19 cellular contexts compared by ENCODE assay signal in the genomic region with DNA sequence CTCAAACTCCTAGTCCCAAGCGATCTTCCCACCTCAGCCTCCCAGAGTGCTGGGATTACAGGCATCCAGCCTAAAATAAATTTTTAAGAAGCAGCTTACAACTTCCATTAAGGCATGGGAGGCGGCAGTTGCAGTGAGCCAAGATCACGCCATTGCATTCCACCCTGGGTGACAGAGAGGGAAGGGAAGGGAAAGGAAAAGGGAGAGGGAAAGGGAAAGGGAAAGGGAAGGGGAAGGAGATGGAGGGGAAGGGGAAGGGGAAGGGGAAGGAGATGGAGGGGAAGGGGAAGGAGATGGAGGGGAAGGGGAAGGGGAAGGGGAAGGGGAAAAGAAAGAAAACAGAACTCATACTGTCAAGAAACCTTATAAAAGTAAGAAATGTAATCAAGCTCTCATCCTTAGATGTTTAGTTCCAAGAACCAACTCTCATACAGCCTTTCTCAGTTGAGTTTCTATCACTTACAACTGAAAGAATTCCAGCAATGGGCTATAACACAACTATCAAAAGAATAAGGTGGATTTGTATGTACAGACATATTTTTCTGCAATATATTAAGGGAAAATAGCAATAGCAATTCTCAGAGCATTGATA. TPM values are rescaled to one million over a fixed set of nuclear protein-coding genes. Genes with fewer than 3 reads are reported as not detected.
DNase-seq lines count a peak whose midpoint lies in the region; ATAC-seq, FAIRE-seq and TF ChIP-seq lines count a peak whose summit lies in the region.
"Had no signal": no experiment of that assay in that cellular context is flagged by ENCODE, and none has a peak within 500 bp of the region (broad histone marks: within the 10 kb centered on the region; RNA-seq: fewer than 3 reads in every experiment).

No MANE protein-coding gene starts in this region.

- TF ChIP-seq EP300 in HepG2 (IDR thresholded peaks at IDR 0.05; ENCODE audit: low read depth in 2 of 2, low read length in 2 of 2) (no peak), HepG2 (CRISPR knock-in tag; IDR thresholded peaks at IDR 0.05; ENCODE audit: borderline replicate concordance) (no peak)

- CTCF ChIA-PET in HepG2 (lab: Yijun Ruan, JAX; ENCODE audit: low intra/inter-chr PET ratio, low total read pairs) = no interaction called here

- WGBS in HepG2 (ENCODE audit: low lambda C conversion rate) = 97% methylated on average over 3 of the region's 3 CpGs
- 100% methylated on average over 2 of the region's 3 CpGs for WGBS in right lobe of liver (ENCODE audit: insufficient coverage, low coverage, low lambda C conversion rate, missing lambda C conversion rate)

- H3K27ac ChIP-seq in HepG2 (ENCODE audit: extremely low read length, insufficient read depth, low read length) (no peak overlapping the region), right lobe of liver (no peak overlapping the region), vagina (no peak overlapping the region)
- H3K27ac ChIP-seq: 22Rv1; A549; BLaER1 treated with 17β-estradiol and CSF1 and Interleukin-3, amounts not matched to agents 10 nM and 100 nM; C4-2B had no signal

- no peak for TF ChIP-seq RAD21 in HepG2 (CRISPR knock-in tag; IDR thresholded peaks at IDR 0.05)

- H2AFZ ChIP-seq in HepG2 (ENCODE audit: low read length) = no peak overlapping the region

- peaks cover 0 to under 1% of the 10 kb centered on the region in 2 experiments; a peak in 2 of 5 replicates for H3K27me3 ChIP-seq in HepG2 (ENCODE audit: control insufficient read depth in 1 of 2, insufficient read depth in 2 of 2, low read length in 2 of 2)
- H3K27me3 ChIP-seq in right lobe of liver = no peaks in the 10 kb centered on the region
- no peaks in the 10 kb centered on the region for H3K27me3 ChIP-seq in vagina
- H3K27me3 ChIP-seq: BLaER1 treated with 17β-estradiol and CSF1 and Interleukin-3, amounts not matched to agents 10 nM and 100 nM had no signal

- intact Hi-C loops in HepG2 (cut with micrococcal nuclease; ENCODE audit: unreplicated experiment) (no loop called here), right lobe of liver (cut with DNase I) (no loop called here), vagina (cut with DNase I) (no loop called here)

- in situ Hi-C loops in HepG2 (cut with HindIII; ENCODE audit: extremely low pct_ligation_motif_present, low pct_unique_long_range_greater_than_20kb) = no loop called here

- TF ChIP-seq CTCF in HepG2 (CRISPR knock-in tag; IDR thresholded peaks at IDR 0.05) = no peak
- TF ChIP-seq CTCF in right lobe of liver (IDR thresholded peaks at IDR 0.05) = no peak
- no peak for TF ChIP-seq CTCF in vagina (IDR thresholded peaks at IDR 0.05)

- no TSS peak for BruUV-seq in HepG2 (replicated peaks; lab: Mats Ljungman, UMichigan)

- POLR2A ChIA-PET in HepG2 (lab: Yijun Ruan, JAX) = no interaction called here

- H3K4me2 ChIP-seq in HepG2 (ENCODE audit: low read depth, low read length) = no peak overlapping the region
- H3K4me2 ChIP-seq: A549; BLaER1 treated with 17β-estradiol and CSF1 and Interleukin-3, amounts not matched to agents 10 nM and 100 nM had no signal

- H4K20me1 ChIP-seq in HepG2 (ENCODE audit: insufficient read depth, low read length) = no peaks in the 10 kb centered on the region
- H4K20me1 ChIP-seq: BLaER1 treated with 17β-estradiol and CSF1 and Interleukin-3, amounts not matched to agents 10 nM and 100 nM had no signal

- H3K36me3 ChIP-seq in HepG2 (replicated peaks in 1 of 2; ENCODE audit: control insufficient read depth in 1 of 2, insufficient read depth in 2 of 2, low read length in 2 of 2) (peaks cover 12 to 22% of the 10 kb centered on the region in 2 experiments), right lobe of liver (no peaks in the 10 kb centered on the region), vagina (no peaks in the 10 kb centered on the region)

- H3K4me1 ChIP-seq in HepG2 (ENCODE audit: insufficient read depth, low read length) (peaks cover 9% of the 10 kb centered on the region; the same call in 1 of the 2 replicates), right lobe of liver (no peaks in the 10 kb centered on the region), vagina (no peaks in the 10 kb centered on the region)
- H3K4me1 ChIP-seq: Caco-2 had no signal

- no peak for FAIRE-seq in HepG2 (lab: Jason Lieb, UNC)
- FAIRE-seq: A549, D721Med, GM12891, GM19239 had no signal

- ATAC-seq in HepG2 (no peak), right lobe of liver (no peak)
- ATAC-seq: A549; CD8-positive, alpha-beta T cell had no signal

- no peaks in the 10 kb centered on the region for H3K79me2 ChIP-seq in HepG2 (ENCODE audit: insufficient read depth, low read length)

- TF ChIP-seq POLR2A in HepG2 (IDR thresholded peaks at IDR 0.05; ENCODE audit: insufficient read depth in 1 of 2, low read depth in 2 of 2, low read length in 2 of 2) = no peak
- TF ChIP-seq POLR2A in right lobe of liver (IDR thresholded peaks at IDR 0.05) = no peak
- no peak for TF ChIP-seq POLR2A in vagina (IDR thresholded peaks at IDR 0.05)

- DNase-seq in HepG2 (ENCODE audit: low spot score) = no peak
- DNase-seq in right lobe of liver = no peak
- DNase-seq in left kidney (ENCODE audit: low read depth, low spot score) = peak; percentile 1
- DNase-seq in NOMO-1 treated with dmso at 0.1 percent for 144 hours (lab: John Stamatoyannopoulos, UW; ENCODE audit: unreplicated experiment) = no peak
- DNase-seq in vagina (ENCODE audit: extremely low spot score in 2 of 2) = no peak
- DNase-seq: AML-193; Caco-2; Calu3; CD4-positive, alpha-beta T cell; CD8-positive, alpha-beta T cell; DMS79 treated with DMSO at 0.1 percent for 48 hours; GF-D8 had no signal

- H3K9ac ChIP-seq in HepG2 (ENCODE audit: insufficient read depth, low read depth, low read length) = no peak overlapping the region
- H3K9ac ChIP-seq: BLaER1 treated with 17β-estradiol and CSF1 and Interleukin-3, amounts not matched to agents 10 nM and 100 nM had no signal

- H3K9me3 ChIP-seq in HepG2 (ENCODE audit: low read length) (no peaks in the 10 kb centered on the region), right lobe of liver (no peaks in the 10 kb centered on the region), vagina (no peaks in the 10 kb centered on the region)
- H3K9me3 ChIP-seq: A549, Caco-2 had no signal

- H3K4me3 ChIP-seq in HepG2 (replicated peaks in 1 of 3; ENCODE audit: insufficient read depth in 1 of 3, low read depth in 2 of 3, low read length in 3 of 3) (no peak overlapping the region), right lobe of liver (no peak overlapping the region), vagina (no peak overlapping the region)
- H3K4me3 ChIP-seq: A549; BLaER1 treated with 17β-estradiol and CSF1 and Interleukin-3, amounts not matched to agents 10 nM and 100 nM had no signal

TF ChIP-seq in HepG2, 621 proteins besides CTCF, POLR2A, EP300 and RAD21:
- no peak for TF ChIP-seq ZNF329 (CRISPR knock-in tag; IDR thresholded peaks at IDR 0.05; ENCODE audit: low read depth)
- TF ChIP-seq HNRNPK (IDR thresholded peaks at IDR 0.05; ENCODE audit: low read depth, low read length, poor library complexity, severe bottlenecking) = peak; percentile 100
- TF ChIP-seq ZSCAN22 (CRISPR knock-in tag; IDR thresholded peaks at IDR 0.05) = no peak
- no peak for TF ChIP-seq MIER2 (CRISPR knock-in tag; IDR thresholded peaks at IDR 0.05)
- no peak for TF ChIP-seq SSRP1 (CRISPR knock-in tag; IDR thresholded peaks at IDR 0.05)
- peak; percentile 96 for TF ChIP-seq PCBP1 (IDR thresholded peaks at IDR 0.05; ENCODE audit: borderline replicate concordance, low read depth, low read length)
- no peak for TF ChIP-seq BRCA1 (CRISPR knock-in tag; IDR thresholded peaks at IDR 0.05)
- TF ChIP-seq JDP2 (CRISPR knock-in tag; IDR thresholded peaks at IDR 0.05; ENCODE audit: borderline replicate concordance) = no peak
- no peak for TF ChIP-seq RXRB (CRISPR knock-in tag; IDR thresholded peaks at IDR 0.05; ENCODE audit: borderline replicate concordance)
- TF ChIP-seq NONO (IDR thresholded peaks at IDR 0.05) = no peak
- no peak for TF ChIP-seq NONO (CRISPR knock-in tag; conservative IDR thresholded peaks at IDR 0.05)
- peak; percentile 82 for TF ChIP-seq PCBP2 (optimal IDR thresholded peaks at IDR 0.05; ENCODE audit: low read depth, low read length, poor library complexity, severe bottlenecking)
- TF ChIP-seq, protein P1, sequence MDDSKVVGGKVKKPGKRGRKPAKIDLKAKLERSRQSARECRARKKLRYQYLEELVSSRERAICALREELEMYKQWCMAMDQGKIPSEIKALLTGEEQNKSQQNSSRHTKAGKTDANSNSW (CRISPR knock-in tag; IDR thresholded peaks at IDR 0.05; ENCODE audit: borderline replicate concordance) = no peak
- no peak for TF ChIP-seq ZFP1 (CRISPR knock-in tag; IDR thresholded peaks at IDR 0.05)

RNA-seq across cellular contexts. Expression of a gene that starts 43.1 kb away (rescaled TPM):
- total RNA-seq in HepG2 (2016; rRNA removed; fragmentation: Illumina TruSeq; extraction: Trizol) (33.0 and 48.9 TPM in 2 replicates), right lobe of liver (under 1 TPM in 5 of 6 experiments, not detected in 1; 0.18 to 0.93 (median 0.66) TPM), vagina (0.74 TPM)
- total RNA-seq in HepG2 (2016; cell fraction: cytosol; rRNA removed; fragmentation: Illumina TruSeq; extraction: Trizol; ENCODE audit: low read depth) = 5.0 and 6.1 TPM in 2 replicates
- 32.4 and 47.2 TPM in 2 replicates for total RNA-seq in HepG2 (2016; cell fraction: insoluble cytoplasmic fraction; rRNA removed; fragmentation: Illumina TruSeq; extraction: Trizol)
- total RNA-seq in HepG2 (2016; cell fraction: membrane; rRNA removed; fragmentation: Illumina TruSeq; extraction: Trizol) = 10.4 and 12.6 TPM in 2 replicates
- 27.5 and 30.0 TPM in 2 replicates for total RNA-seq in HepG2 (2016; cell fraction: nucleus; rRNA removed; fragmentation: Illumina TruSeq; extraction: Trizol)
- polyA plus RNA-seq in HepG2 (2011; rRNA removed) = 8.2 and 15.7 TPM in 2 replicates
- 6.5 and 7.0 TPM in 2 replicates for polyA plus RNA-seq in HepG2 (2011; cell fraction: cytosol; rRNA removed)
- polyA plus RNA-seq in HepG2 (2011; cell fraction: nucleus; rRNA removed) = 6.7 and 7.0 TPM in 2 replicates
- 5.5 and 12.5 TPM in 2 replicates for polyA plus RNA-seq in HepG2 (2012)
- 8.0 and 8.7 TPM in 2 replicates for polyA plus RNA-seq in HepG2 (2016; cell fraction: cytosol; fragmentation: Illumina TruSeq; extraction: Trizol; ENCODE audit: low read depth)
- 46.5 and 49.0 TPM in 2 replicates for polyA plus RNA-seq in HepG2 (2016; cell fraction: insoluble cytoplasmic fraction; fragmentation: Illumina TruSeq; extraction: Trizol; ENCODE audit: low read depth)
- polyA plus RNA-seq in HepG2 (2016; cell fraction: membrane; fragmentation: Illumina TruSeq; extraction: Trizol; ENCODE audit: low read depth) = 11.0 and 11.6 TPM in 2 replicates
- polyA plus RNA-seq in HepG2 (2016; cell fraction: nucleus; fragmentation: Illumina TruSeq; extraction: Trizol; ENCODE audit: insufficient read depth, low read depth) = 29.0 and 34.9 TPM in 2 replicates
- polyA minus RNA-seq in HepG2 (2011; rRNA and poly(A)+ RNA removed; ENCODE audit: low replicate concordance) = 16.5 and 44.1 TPM in 2 replicates
- 10.4 and 13.5 TPM in 2 replicates for polyA minus RNA-seq in HepG2 (2011; cell fraction: cytosol; rRNA and poly(A)+ RNA removed)
- polyA minus RNA-seq in HepG2 (2011; cell fraction: nucleus; rRNA and poly(A)+ RNA removed) = 16.2 and 22.8 TPM in 2 replicates
